In the genomic region with DNA sequence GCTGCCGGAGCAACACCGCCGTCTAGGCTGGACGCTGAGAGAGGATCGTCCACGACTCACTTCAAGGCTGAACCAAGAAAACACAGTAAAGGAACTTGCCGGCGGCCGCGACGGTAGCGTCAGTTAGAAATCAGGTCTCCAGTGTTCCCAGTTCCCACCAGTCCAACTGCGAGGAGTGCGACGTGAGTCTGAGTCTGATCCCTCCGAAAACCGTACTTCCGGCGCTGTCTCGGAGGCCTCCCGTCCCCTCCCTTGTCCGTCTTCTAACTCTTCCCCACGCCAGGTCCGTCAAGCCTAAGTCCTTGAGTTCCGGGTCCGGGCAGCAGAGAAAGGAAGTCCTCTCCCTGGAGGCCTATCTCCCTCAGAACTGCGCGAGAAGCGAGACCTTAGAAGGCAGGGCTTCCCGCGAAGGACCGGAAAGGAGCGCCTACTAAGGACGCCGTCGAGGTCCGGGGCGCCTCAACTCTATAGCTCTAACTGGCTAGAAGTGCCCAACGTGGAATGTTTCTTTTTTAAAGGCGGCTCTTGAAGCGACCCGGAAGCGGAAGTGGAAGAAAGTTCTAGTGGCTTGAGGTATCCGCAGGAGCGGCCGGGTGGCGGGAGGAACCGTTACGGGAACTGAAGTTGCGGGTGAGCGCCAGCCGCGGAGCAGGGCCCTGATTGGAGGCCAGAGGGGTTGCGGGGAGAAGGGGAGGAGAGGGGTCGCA, we compare ENCODE assay signal across 8 cellular contexts.
A peak's percentile ranks its signal among the peaks of the same experiment; 100 is the strongest.
DNase-seq lines count a peak whose midpoint lies in the region; ATAC-seq and TF ChIP-seq lines count a peak whose summit lies in the region.

A gene with protein sequence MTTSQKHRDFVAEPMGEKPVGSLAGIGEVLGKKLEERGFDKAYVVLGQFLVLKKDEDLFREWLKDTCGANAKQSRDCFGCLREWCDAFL (plus strand): TSS at position 563 of the 707 bp plus-strand sequence. CDS start 748 bp downstream, outside the sequence.
A gene with protein sequence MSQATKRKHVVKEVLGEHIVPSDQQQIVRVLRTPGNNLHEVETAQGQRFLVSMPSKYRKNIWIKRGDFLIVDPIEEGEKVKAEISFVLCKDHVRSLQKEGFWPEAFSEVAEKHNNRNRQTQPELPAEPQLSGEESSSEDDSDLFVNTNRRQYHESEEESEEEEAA (minus strand): TSS at position 217 of the 707 bp plus-strand sequence. CDS start 1,768 bp downstream, outside the sequence.

- ATAC-seq in GM18517 (IDR thresholded peaks at IDR 0.05; ENCODE audit: unreplicated experiment) (peak; percentile 75), HG03045 (IDR thresholded peaks at IDR 0.05; ENCODE audit: unreplicated experiment) (peak; percentile 70), GM21360 (IDR thresholded peaks at IDR 0.05; ENCODE audit: unreplicated experiment) (no peak)

- peak; percentile 81 for DNase-seq in NCI-H2081 treated with DMSO at 0.1 percent for 48 hours (lab: John Stamatoyannopoulos, UW)
- DNase-seq in T1000 (lab: John Stamatoyannopoulos, UW): peak; percentile 96
- DNase-seq in astrocyte of the cerebellum (ENCODE audit: low read depth): peak; percentile 96
- DNase-seq in hippocampal formation (lab: John Stamatoyannopoulos, UW): peak; percentile 97 to 98
- peak; percentile 99 for DNase-seq in retina

- H3K4me3 ChIP-seq in astrocyte of the cerebellum (ENCODE audit: low read depth, low read length): peak within 1 kb of the TSS; percentile 73

- no peak for TF ChIP-seq CTCF in astrocyte of the cerebellum (IDR thresholded peaks at IDR 0.05; ENCODE audit: low read depth, low read length, missing control alignments)

- in situ Hi-C loops in astrocyte of the cerebellum (cut with HindIII; ENCODE audit: low sequenced_read_pairs): no loop called here
